ENCODE assay signal across 13 cellular contexts in the genomic region with DNA sequence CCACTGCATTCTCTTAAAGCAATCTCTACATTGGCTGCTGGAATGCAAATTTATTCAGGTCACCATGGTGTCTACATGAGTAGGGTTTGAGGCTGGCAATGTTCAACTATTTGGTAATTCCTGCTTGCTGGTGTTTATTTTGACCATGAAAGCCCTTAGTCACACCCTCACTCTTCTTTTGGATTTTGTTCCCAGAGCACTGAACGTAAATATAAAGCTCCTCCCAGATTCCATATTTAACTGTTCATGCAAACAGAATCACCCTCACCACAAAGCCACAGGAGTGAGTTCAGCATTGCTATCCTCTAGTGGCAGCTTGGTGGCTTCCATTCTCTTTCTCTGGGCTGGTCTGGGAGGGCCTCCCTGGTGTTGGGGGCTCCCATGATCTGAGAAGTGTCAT.
DNase-seq lines count a peak whose midpoint lies in the region; ATAC-seq, FAIRE-seq and TF ChIP-seq lines count a peak whose summit lies in the region.
"Had no signal": no experiment of that assay in that cellular context is flagged by ENCODE, and none has a peak within 500 bp of the region (broad histone marks: within the 10 kb centered on the region; RNA-seq: fewer than 3 reads in every experiment).

No MANE protein-coding gene starts in this region.

- peaks cover 0 to 10% of the 10 kb centered on the region in 2 donors for H3K4me1 ChIP-seq in ascending aorta
- H3K4me1 ChIP-seq: spleen had no signal

- H3K27me3 ChIP-seq in ascending aorta = no peaks in the 10 kb centered on the region
- H3K27me3 ChIP-seq: spleen had no signal

- no peaks in the 10 kb centered on the region for H3K9me3 ChIP-seq in ascending aorta
- H3K9me3 ChIP-seq: spleen had no signal

- in situ Hi-C loops in ACHN (cut with HindIII; ENCODE audit: low pct_ligation_motif_present, low pct_unique_long_range_greater_than_20kb, low sequenced_read_pairs) = no loop called here

- ATAC-seq in left lobe of liver (peak; percentile 59), GM18861 (IDR thresholded peaks at IDR 0.05; ENCODE audit: unreplicated experiment) (no peak)
- ATAC-seq: naive thymus-derived CD4-positive, alpha-beta T cell had no signal

- H3K27ac ChIP-seq in ascending aorta = peak overlapping the region; percentile 76 to 85

- DNase-seq in AG04449 (ENCODE audit: low read depth, low spot score) (peak; percentile 71), H54 (ENCODE audit: insufficient read length, low spot score) (peak; percentile 4), ascending aorta (ENCODE audit: low spot score in 2 of 2) (no peak), left lobe of liver (ENCODE audit: low spot score) (no peak), HuH-7.5 (ENCODE audit: low spot score) (no peak), NCI-H82 (lab: John Stamatoyannopoulos, UW) (no peak), ACHN (no peak)
- DNase-seq: CD4-positive, CD25-positive, alpha-beta regulatory T cell; naive thymus-derived CD4-positive, alpha-beta T cell; NCI-H146; spleen had no signal

- no peak for TF ChIP-seq POLR2A in H54 (IDR thresholded peaks at IDR 0.05; ENCODE audit: low read depth, low read length)

- no peak for FAIRE-seq in H54 (lab: Jason Lieb, UNC)
- FAIRE-seq: endothelial cell of umbilical vein had no signal

- no peaks in the 10 kb centered on the region for H3K36me3 ChIP-seq in ascending aorta
- H3K36me3 ChIP-seq: spleen had no signal

- CTCF ChIA-PET in AG04449 (lab: Yijun Ruan, JAX) = interaction anchor here (0.9 to 1.5 kb wide), 5 partner anchors 13 to 77 kb away, joined by 3 to 4 read pairs (median 4); no protein-coding TSS in a partner anchor

- POLR2A ChIA-PET in AG04449 (lab: Yijun Ruan, JAX) = interaction anchor here (1.2 to 1.6 kb wide), 2 partner anchors 17 to 32 kb away, joined by 3 to 5 read pairs; no protein-coding TSS in a partner anchor

- TF ChIP-seq CTCF in AG04449 (IDR thresholded peaks at IDR 0.05; ENCODE audit: insufficient read depth, low read length, missing control alignments) (peak; percentile 17), ascending aorta (IDR thresholded peaks at IDR 0.05) (no peak)

- H3K4me3 ChIP-seq in AG04449 (ENCODE audit: low read depth, low read length) = no peak overlapping the region
- H3K4me3 ChIP-seq in ascending aorta = peak overlapping the region in 1 of 2 donors; percentile 53
- H3K4me3 ChIP-seq: spleen had no signal

- intact Hi-C loops in ascending aorta (cut with DNase I) = loop anchor here (2.0 to 5.0 kb wide), 2 partner anchors 32 to 49 kb away; no protein-coding TSS in a partner anchor

Comparison
In these comparisons a context has a peak if more than half of its experiments do, and no peak if none do; other contexts are left out.
1. DNase-seq: peak in AG04449 (single experiment) and H54 (single experiment); none in ascending aorta (0 of 2), left lobe of liver (single experiment), HuH-7.5 (single experiment), NCI-H82 (single experiment) and ACHN (single experiment).